ENCODE assay signal across 23 cellular contexts in the genomic region with DNA sequence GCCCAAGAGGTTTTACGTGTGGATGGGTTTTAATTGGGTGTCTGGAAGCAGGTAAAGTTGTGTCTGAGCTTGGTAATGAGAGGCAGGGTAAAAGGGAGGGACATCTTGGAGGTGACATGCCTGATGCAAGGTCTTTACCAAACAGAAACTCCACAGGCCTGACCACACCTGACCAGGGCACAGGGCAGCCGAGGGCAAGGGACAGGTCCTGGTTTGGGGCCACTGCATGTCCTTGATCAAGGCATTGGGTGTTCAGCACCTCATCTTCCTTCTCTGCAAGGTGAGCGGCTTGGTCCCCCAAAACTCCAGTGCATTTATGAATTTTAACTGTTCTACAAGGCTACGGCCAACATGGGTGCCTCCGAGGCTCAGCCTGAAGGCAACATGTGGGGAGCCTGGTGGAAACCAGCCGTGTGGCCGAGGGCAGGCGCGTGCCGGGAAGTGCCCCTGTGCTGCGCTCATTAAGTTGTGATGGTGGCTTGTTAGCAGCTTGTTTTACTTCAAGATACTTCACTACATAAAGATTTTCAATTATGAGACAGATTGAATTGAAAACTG. TPM values are rescaled to one million over a fixed set of nuclear protein-coding genes. Genes with fewer than 3 reads are reported as not detected.
A peak's percentile ranks its signal among the peaks of the same experiment; 100 is the strongest.
DNase-seq lines count a peak whose midpoint lies in the region; ATAC-seq, FAIRE-seq and TF ChIP-seq lines count a peak whose summit lies in the region.
"Had no signal": no experiment of that assay in that cellular context is flagged by ENCODE, and none has a peak within 500 bp of the region (broad histone marks: within the 10 kb centered on the region; RNA-seq: fewer than 3 reads in every experiment).

No MANE protein-coding gene starts in this region.

- TF ChIP-seq POLR2A in A549 (IDR thresholded peaks at IDR 0.05; ENCODE audit: low read length) (no peak), erythroblast (IDR thresholded peaks at IDR 0.05; ENCODE audit: low read length) (no peak)

- POLR2A ChIA-PET in A549 (lab: Yijun Ruan, JAX) = interaction anchor here (1.1 to 2.2 kb wide), 4 partner anchors 12 to 38 kb away, joined by 4 to 13 read pairs (median 9); a partner anchor contains a TSS

- in situ Hi-C loops in GM13977 (cut with MboI; ENCODE audit: low pct_unique_long_range_greater_than_20kb, low sequenced_read_pairs, unreplicated experiment) = no loop called here

- H3K4me1 ChIP-seq in A549 (peaks cover 24% of the 10 kb centered on the region), colonic mucosa (no peaks in the 10 kb centered on the region), osteoblast (ENCODE audit: insufficient read depth, low read length) (peaks cover 19% of the 10 kb centered on the region)
- H3K4me1 ChIP-seq: breast epithelium, Caco-2 had no signal

- intact Hi-C loops in colonic mucosa (cut with DNase I) = no loop called here

- H3K9ac ChIP-seq in colonic mucosa (ENCODE audit: low read depth in 2 of 2, low read length in 2 of 2) = no peak overlapping the region
- H3K9ac ChIP-seq: BLaER1 had no signal

- TF ChIP-seq RAD21 in A549 (conservative IDR thresholded peaks at IDR 0.05 in 1 of 2, IDR thresholded peaks at IDR 0.05 in 1 of 2) = no peak

- H3K9me3 ChIP-seq in A549 (no peaks in the 10 kb centered on the region), colonic mucosa (no peaks in the 10 kb centered on the region), osteoblast (ENCODE audit: low read depth, low read length) (no peaks in the 10 kb centered on the region)
- H3K9me3 ChIP-seq: BLaER1, breast epithelium, Caco-2, gastrocnemius medialis, SJSA1 had no signal

- H3K4me3 ChIP-seq in A549 (no peak overlapping the region), colonic mucosa (no peak overlapping the region), osteoblast (ENCODE audit: insufficient read depth, low read length) (no peak overlapping the region)
- H3K4me3 ChIP-seq: BLaER1, breast epithelium, gastrocnemius medialis, SJSA1 had no signal

- ATAC-seq in A549 = no peak
- no peak for ATAC-seq in GM21723 (IDR thresholded peaks at IDR 0.05; ENCODE audit: unreplicated experiment)
- no peak for ATAC-seq in GM18517 (IDR thresholded peaks at IDR 0.05; ENCODE audit: unreplicated experiment)
- ATAC-seq: activated T-cell treated with anti-CD3 and anti-CD28 coated beads, Interleukin-2, amount 50 U/mL, for 72 hours; effector memory CD8-positive, alpha-beta T cell; gastrocnemius medialis had no signal

- H3K27ac ChIP-seq in A549 = peak overlapping the region; percentile 77 to 90
- no peak overlapping the region for H3K27ac ChIP-seq in colonic mucosa
- H3K27ac ChIP-seq in osteoblast (ENCODE audit: low read depth, low read length) = no peak overlapping the region
- H3K27ac ChIP-seq: BLaER1, breast epithelium, gastrocnemius medialis, SJSA1 had no signal

- H3K4me2 ChIP-seq in A549 (peak overlapping the region; percentile 52), osteoblast (ENCODE audit: insufficient read depth, low read length) (no peak overlapping the region)
- H3K4me2 ChIP-seq: BLaER1 had no signal

- H3K36me3 ChIP-seq in colonic mucosa (no peaks in the 10 kb centered on the region), osteoblast (ENCODE audit: insufficient read depth, low read length) (no peaks in the 10 kb centered on the region)
- H3K36me3 ChIP-seq: BLaER1, breast epithelium, gastrocnemius medialis, SJSA1 had no signal

- no peak for TF ChIP-seq CTCF in A549 (IDR thresholded peaks at IDR 0.05)
- no peak for TF ChIP-seq CTCF in GM13977 (IDR thresholded peaks at IDR 0.05; ENCODE audit: extremely low read depth, insufficient read depth, missing control alignments)
- no peak for TF ChIP-seq CTCF in colonic mucosa (IDR thresholded peaks at IDR 0.05)
- TF ChIP-seq CTCF in osteoblast (IDR thresholded peaks at IDR 0.05; ENCODE audit: extremely low read depth, low read depth, low read length) = no peak

- 89% methylated on average over 11 of the region's 11 CpGs for WGBS in A549 (ENCODE audit: missing lambda C conversion rate)

- DNase-seq in A549 (ENCODE audit: low read depth in 1 of 2, low spot score in 1 of 2) (no peak), GM13977 (ENCODE audit: low spot score) (peak; percentile 28), colonic mucosa (peak; percentile 12), osteoblast (ENCODE audit: insufficient read length, low spot score, missing footprints) (peak; percentile 48), erythroblast (lab: John Stamatoyannopoulos, UW) (no peak), NOMO-1 treated with DMSO at 0.1 percent for 48 hours (lab: John Stamatoyannopoulos, UW; ENCODE audit: unreplicated experiment) (no peak)
- DNase-seq: activated naive CD4-positive, alpha-beta T cell treated with anti-CD3 and anti-CD28 coated beads for 36 hours; activated T-cell treated with anti-CD3 and anti-CD28 coated beads, Interleukin-2, amount 50 U/mL, for 72 hours; Caco-2; DND-41; effector memory CD8-positive, alpha-beta T cell; gastrocnemius medialis; hippocampal formation; NCI-H2081; stimulated activated CD4-positive, alpha-beta T cell treated with anti-CD3 and anti-CD28 coated beads, Interleukin-2, amount 100 ng/mL, for 24 hours had no signal

- H3K27me3 ChIP-seq in colonic mucosa = no peaks in the 10 kb centered on the region
- H3K27me3 ChIP-seq in osteoblast (ENCODE audit: insufficient read depth, low read length) = peaks cover 84% of the 10 kb centered on the region
- H3K27me3 ChIP-seq: BLaER1 had no signal

- TF ChIP-seq EP300 in A549 (IDR thresholded peaks at IDR 0.05) = no peak

- H4K20me1 ChIP-seq in osteoblast (ENCODE audit: insufficient read depth, low read length) = peaks cover 17% of the 10 kb centered on the region
- H4K20me1 ChIP-seq: BLaER1 had no signal

- FAIRE-seq in A549 (lab: Jason Lieb, UNC) = no peak
- FAIRE-seq: colon, GM12891, small intestine had no signal

- CTCF ChIA-PET in A549 (lab: Yijun Ruan, JAX) = interaction anchor here (1.1 to 1.9 kb wide), 6 partner anchors 12 to 175 kb away, joined by 3 to 8 read pairs (median 4); no protein-coding TSS in a partner anchor

- no peaks in the 10 kb centered on the region for H3K79me2 ChIP-seq in osteoblast (ENCODE audit: insufficient read depth, low read length)

- no peak overlapping the region for H2AFZ ChIP-seq in osteoblast (ENCODE audit: low read length)

TF ChIP-seq in A549, 52 proteins besides CTCF, POLR2A, EP300 and RAD21:
- TF ChIP-seq, protein P1, sequence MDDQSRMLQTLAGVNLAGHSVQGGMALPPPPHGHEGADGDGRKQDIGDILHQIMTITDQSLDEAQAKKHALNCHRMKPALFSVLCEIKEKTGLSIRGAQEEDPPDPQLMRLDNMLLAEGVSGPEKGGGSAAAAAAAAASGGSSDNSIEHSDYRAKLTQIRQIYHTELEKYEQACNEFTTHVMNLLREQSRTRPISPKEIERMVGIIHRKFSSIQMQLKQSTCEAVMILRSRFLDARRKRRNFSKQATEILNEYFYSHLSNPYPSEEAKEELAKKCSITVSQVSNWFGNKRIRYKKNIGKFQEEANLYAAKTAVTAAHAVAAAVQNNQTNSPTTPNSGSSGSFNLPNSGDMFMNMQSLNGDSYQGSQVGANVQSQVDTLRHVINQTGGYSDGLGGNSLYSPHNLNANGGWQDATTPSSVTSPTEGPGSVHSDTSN (IDR thresholded peaks at IDR 0.05) = no peak
- no peak for TF ChIP-seq RFX5 (IDR thresholded peaks at IDR 0.05)
- TF ChIP-seq FOSB (CRISPR knock-in tag; IDR thresholded peaks at IDR 0.05) = no peak
- no peak for TF ChIP-seq GATA3 (IDR thresholded peaks at IDR 0.05; ENCODE audit: borderline replicate concordance)
- no peak for TF ChIP-seq ZSCAN20 (CRISPR knock-in tag; IDR thresholded peaks at IDR 0.05)
- no peak for TF ChIP-seq EHMT2 (IDR thresholded peaks at IDR 0.05; ENCODE audit: low read depth)
- TF ChIP-seq, protein P2, sequence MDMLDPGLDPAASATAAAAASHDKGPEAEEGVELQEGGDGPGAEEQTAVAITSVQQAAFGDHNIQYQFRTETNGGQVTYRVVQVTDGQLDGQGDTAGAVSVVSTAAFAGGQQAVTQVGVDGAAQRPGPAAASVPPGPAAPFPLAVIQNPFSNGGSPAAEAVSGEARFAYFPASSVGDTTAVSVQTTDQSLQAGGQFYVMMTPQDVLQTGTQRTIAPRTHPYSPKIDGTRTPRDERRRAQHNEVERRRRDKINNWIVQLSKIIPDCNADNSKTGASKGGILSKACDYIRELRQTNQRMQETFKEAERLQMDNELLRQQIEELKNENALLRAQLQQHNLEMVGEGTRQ (IDR thresholded peaks at IDR 0.05) = no peak
- no peak for TF ChIP-seq JUN (IDR thresholded peaks at IDR 0.05)
- no peak for TF ChIP-seq ZC3H11A (IDR thresholded peaks at IDR 0.05)
- TF ChIP-seq HOXB5 (CRISPR knock-in tag; IDR thresholded peaks at IDR 0.05) = no peak
- no peak for TF ChIP-seq TFCP2L1 (CRISPR knock-in tag; IDR thresholded peaks at IDR 0.05)
- TF ChIP-seq, protein P3, sequence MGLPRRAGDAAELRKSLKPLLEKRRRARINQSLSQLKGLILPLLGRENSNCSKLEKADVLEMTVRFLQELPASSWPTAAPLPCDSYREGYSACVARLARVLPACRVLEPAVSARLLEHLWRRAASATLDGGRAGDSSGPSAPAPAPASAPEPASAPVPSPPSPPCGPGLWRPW (IDR thresholded peaks at IDR 0.05) = no peak
- TF ChIP-seq, protein P4, sequence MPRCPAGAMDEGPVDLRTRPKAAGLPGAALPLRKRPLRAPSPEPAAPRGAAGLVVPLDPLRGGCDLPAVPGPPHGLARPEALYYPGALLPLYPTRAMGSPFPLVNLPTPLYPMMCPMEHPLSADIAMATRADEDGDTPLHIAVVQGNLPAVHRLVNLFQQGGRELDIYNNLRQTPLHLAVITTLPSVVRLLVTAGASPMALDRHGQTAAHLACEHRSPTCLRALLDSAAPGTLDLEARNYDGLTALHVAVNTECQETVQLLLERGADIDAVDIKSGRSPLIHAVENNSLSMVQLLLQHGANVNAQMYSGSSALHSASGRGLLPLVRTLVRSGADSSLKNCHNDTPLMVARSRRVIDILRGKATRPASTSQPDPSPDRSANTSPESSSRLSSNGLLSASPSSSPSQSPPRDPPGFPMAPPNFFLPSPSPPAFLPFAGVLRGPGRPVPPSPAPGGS (IDR thresholded peaks at IDR 0.05) = no peak
- TF ChIP-seq CBX2 (IDR thresholded peaks at IDR 0.05; ENCODE audit: borderline replicate concordance, low read depth) = no peak
TF ChIP-seq in A549: peak in this region for 0.

RNA-seq across cellular contexts. Expression of a gene that starts 30.7 kb away (rescaled TPM):
- polyA plus RNA-seq in A549 (2011; rRNA removed) = 22.9 and 24.7 TPM in 2 replicates
- 40.3 and 47.5 TPM in 2 replicates for polyA plus RNA-seq in A549 (2012; cell fraction: cytosol; rRNA removed)
- 84.6 and 102 TPM in 2 replicates for polyA plus RNA-seq in A549 (2012; cell fraction: nucleus; rRNA removed)
- 59.9 to 74.9 TPM (median 73.4 TPM) in 3 replicates for polyA plus RNA-seq in A549 (2017; fragmentation: RNase III; extraction: RNeasy Plus Mini Kit Qiagen cat#74134 plus additional on column Dnase treatment)
- 17.1 and 25.6 TPM in 2 replicates for polyA minus RNA-seq in A549 (2011; rRNA and poly(A)+ RNA removed)
- 10 to 100 TPM; 17.1 to 27.3 TPM for total RNA-seq in colonic mucosa
- total RNA-seq in osteoblast = 11.6 and 15.6 TPM in 2 replicates

Comparison
In these comparisons a context has a peak if more than half of its experiments do, and no peak if none do; other contexts are left out.
1. DNase-seq: peak in GM13977 (single experiment), colonic mucosa (single experiment) and osteoblast (single experiment); none in A549 (0 of 2), erythroblast (0 of 2) and NOMO-1 treated with DMSO at 0.1 percent for 48 hours (single experiment).
2. H3K27ac ChIP-seq: peak in A549 (2 of 2); none in colonic mucosa (single experiment) and osteoblast (single experiment).